30 cellular contexts compared by ENCODE assay signal in genomic region chr15:58141894-58142293, GRCh38. TPM values are rescaled to one million over a fixed set of nuclear protein-coding genes. Genes with fewer than 3 reads are reported as not detected.
"Had no signal": no experiment of that assay in that cellular context is flagged by ENCODE, and none has a peak within 500 bp of the region (broad histone marks: within the 10 kb centered on the region; RNA-seq: fewer than 3 reads in every experiment).

No MANE protein-coding gene starts in this region.

- H3K4me1 ChIP-seq: colonic mucosa, prostate gland, right atrium auricular region, sigmoid colon, testis had no signal

- H3K4me3 ChIP-seq: colonic mucosa, esophagus squamous epithelium, mucosa of descending colon, prostate gland, right atrium auricular region, sigmoid colon, testis, tibial artery had no signal

- H3K27me3 ChIP-seq: colonic mucosa, esophagus squamous epithelium, right atrium auricular region, sigmoid colon, testis, tibial artery had no signal

- H3K9me3 ChIP-seq: colonic mucosa, esophagus squamous epithelium, mucosa of descending colon, prostate gland, right atrium auricular region, sigmoid colon, testis, tibial artery had no signal

- DNase-seq: colonic mucosa; dermis blood vessel endothelial cell; effector memory CD4-positive, alpha-beta T cell; erythroblast; esophagus squamous epithelium; foreskin melanocyte; glutamatergic neuron; hypothalamus; immature natural killer cell; islet precursor cell; kidney glomerular epithelial cell; mesenchymal stem cell; mucosa of descending colon; naive B cell; nucleus accumbens; sigmoid colon; stimulated activated CD4-positive, alpha-beta T cell treated with anti-CD3 and anti-CD28 coated beads, Interleukin-4, amount 100 ng/mL, for 4 hours; stimulated activated naive CD8-positive, alpha-beta T cell treated with anti-CD3 and anti-CD28 coated beads, Interleukin-15, Interleukin-2, amounts not matched to agents 100 U/mL and 50 U/mL, for 24 hours; substantia nigra; testis; tibial artery had no signal

- ATAC-seq: mucosa of descending colon; natural killer cell treated with Interleukin-12 subunit alpha and Interleukin-12 subunit beta and Interleukin-15 and Interleukin-18, amount 100 ng/mL, for 72 hours; stimulated activated memory B cell treated with anti-CD40 and anti-IgM and Interleukin-4, amounts not matched to agents 10 μg/mL and 1 μg/mL and 100 μg/mL, for 72 hours; stimulated activated naive CD8-positive, alpha-beta T cell treated with anti-CD3 and anti-CD28 coated beads, Interleukin-15, Interleukin-2, amounts not matched to agents 100 U/mL and 50 U/mL, for 24 hours had no signal

- H3K27ac ChIP-seq: colonic mucosa, esophagus squamous epithelium, prostate gland, right atrium auricular region, sigmoid colon, testis, tibial artery had no signal

- H3K36me3 ChIP-seq: colonic mucosa, esophagus squamous epithelium, prostate gland, right atrium auricular region, sigmoid colon, tibial artery had no signal

RNA-seq across cellular contexts. Expression of gene AQP9, which starts 3.7 kb away (rescaled TPM):
- total RNA-seq: chondrocyte, lung microvascular endothelial cell, mesothelial cell of epicardium, neural crest cell, osteocyte had no signal
- polyA plus RNA-seq: immature natural killer cell had no signal
